ENCODE assay signal across 19 cellular contexts in genomic region chr21:15660424-15660805, GRCh38.
"Had no signal": no experiment of that assay in that cellular context is flagged by ENCODE, and none has a peak within 500 bp of the region (broad histone marks: within the 10 kb centered on the region; RNA-seq: fewer than 3 reads in every experiment).

No MANE protein-coding gene starts in this region.

- ATAC-seq: left ventricle myocardium superior; naive thymus-derived CD4-positive, alpha-beta T cell; WTC11 had no signal

- H3K36me3 Mint-ChIP-seq: activated CD4-positive, alpha-beta memory T cell treated with anti-CD3 and anti-CD28 coated beads for 36 hours; activated naive CD8-positive, alpha-beta T cell; naive thymus-derived CD4-positive, alpha-beta T cell; WTC11 had no signal

- H3K4me1 ChIP-seq: tibial artery had no signal

- H3K27ac Mint-ChIP-seq: activated CD4-positive, alpha-beta memory T cell treated with anti-CD3 and anti-CD28 coated beads for 36 hours; activated naive CD8-positive, alpha-beta T cell; activated T-helper 1 cell treated with anti-CD3 and anti-CD28 coated beads, Interleukin-12 subunit alpha, Interleukin-12 subunit beta, Interleukin-2, Interleukin-4 antibody, amounts not matched to agents 30 ng/mL and 10 ng/mL and 1 ng/mL, durations not matched to agents 14 hours and 24 hours and 36 hours; endodermal cell; naive thymus-derived CD4-positive, alpha-beta T cell; T-helper 2 cell treated with Interferon-gamma antibody and Interleukin-4, amounts not matched to agents 5 μg/mL and 100 μg/mL, for 36 hours; WTC11 had no signal

- H3K4me3 Mint-ChIP-seq: activated CD4-positive, alpha-beta memory T cell treated with anti-CD3 and anti-CD28 coated beads for 36 hours; activated naive CD8-positive, alpha-beta T cell; activated T-helper 1 cell treated with anti-CD3 and anti-CD28 coated beads, Interleukin-12 subunit alpha, Interleukin-12 subunit beta, Interleukin-2, Interleukin-4 antibody, amounts not matched to agents 30 ng/mL and 10 ng/mL and 1 ng/mL, durations not matched to agents 14 hours and 24 hours and 36 hours; endodermal cell; naive thymus-derived CD4-positive, alpha-beta T cell; T-helper 2 cell treated with Interferon-gamma antibody and Interleukin-4, amounts not matched to agents 5 μg/mL and 100 μg/mL, for 36 hours; WTC11 had no signal

- H3K27me3 Mint-ChIP-seq: activated CD4-positive, alpha-beta memory T cell treated with anti-CD3 and anti-CD28 coated beads for 36 hours had no signal

- H3K27ac ChIP-seq: epithelial cell of prostate, foreskin keratinocyte, ovary, tibial artery had no signal

- DNase-seq: activated CD4-positive, alpha-beta memory T cell treated with anti-CD3 and anti-CD28 coated beads for 36 hours; activated CD4-positive, alpha-beta T cell treated with anti-CD3 and anti-CD28 coated beads for 4 hours; activated T-cell treated with anti-CD3 and anti-CD28 coated beads for 4 hours; endodermal cell; hypothalamus; islet precursor cell; left ventricle myocardium superior; naive thymus-derived CD4-positive, alpha-beta T cell; ovary; stimulated activated CD8-positive, alpha-beta memory T cell treated with anti-CD3 and anti-CD28 coated beads, Interleukin-4, amount 100 ng/mL, for 48 hours; stimulated activated naive CD4-positive, alpha-beta T cell; tibial artery had no signal

- H3K4me1 Mint-ChIP-seq: naive thymus-derived CD4-positive, alpha-beta T cell; WTC11 had no signal

- H3K27me3 ChIP-seq: foreskin keratinocyte, ovary, tibial artery had no signal

- H3K9me3 Mint-ChIP-seq: activated CD4-positive, alpha-beta memory T cell treated with anti-CD3 and anti-CD28 coated beads for 36 hours; activated T-helper 1 cell treated with anti-CD3 and anti-CD28 coated beads, Interleukin-12 subunit alpha, Interleukin-12 subunit beta, Interleukin-2, Interleukin-4 antibody, amounts not matched to agents 30 ng/mL and 10 ng/mL and 1 ng/mL, durations not matched to agents 14 hours and 24 hours and 36 hours; endodermal cell; naive thymus-derived CD4-positive, alpha-beta T cell; T-helper 2 cell treated with Interferon-gamma antibody and Interleukin-4, amounts not matched to agents 5 μg/mL and 100 μg/mL, for 36 hours had no signal

- H3K9me3 ChIP-seq: mucosa of descending colon, ovary, tibial artery had no signal

- H3K4me3 ChIP-seq: mucosa of descending colon, ovary, tibial artery had no signal

- H3K36me3 ChIP-seq: ovary, tibial artery had no signal
